Comparison of ENCODE assay signal across 12 cellular contexts in genomic region chr3:77825045-77825827, GRCh38.
DNase-seq lines count a peak whose midpoint lies in the region; FAIRE-seq and TF ChIP-seq lines count a peak whose summit lies in the region.
"Had no signal": no experiment of that assay in that cellular context is flagged by ENCODE, and none has a peak within 500 bp of the region (broad histone marks: within the 10 kb centered on the region; RNA-seq: fewer than 3 reads in every experiment).

No MANE protein-coding gene starts in this region.

- H3K4me3 ChIP-seq in dorsolateral prefrontal cortex: no peak overlapping the region
- H3K4me3 ChIP-seq: cardiac muscle cell had no signal

- DNase-seq in SHP77 (lab: John Stamatoyannopoulos, UW) (peak; percentile 15 to 47), SHP77 treated with DMSO at 0.1 percent for 48 hours (lab: John Stamatoyannopoulos, UW) (no peak), astrocyte of the hippocampus (ENCODE audit: low read depth, low spot score) (peak; percentile 96), islet precursor cell (peak; percentile 99), urothelium cell line (ENCODE audit: low spot score) (peak; percentile 85), dorsolateral prefrontal cortex (no peak), GDM1 (lab: John Stamatoyannopoulos, UW) (no peak)
- no peak for DNase-seq in activated naive CD8-positive, alpha-beta T cell treated with anti-CD3 and anti-CD28 coated beads for 36 hours
- DNase-seq: activated CD4-positive, alpha-beta T cell treated with anti-CD3 and anti-CD28 coated beads for 4 hours; stimulated activated CD4-positive, alpha-beta T cell treated with anti-CD3 and anti-CD28 coated beads, Interleukin-12 subunit alpha, Interleukin-12 subunit beta, amount 100 ng/mL, for 4 hours had no signal

- no peaks in the 10 kb centered on the region for H3K27me3 ChIP-seq in dorsolateral prefrontal cortex
- H3K27me3 ChIP-seq: cardiac muscle cell had no signal

- H3K27ac Mint-ChIP-seq in activated naive CD8-positive, alpha-beta T cell treated with anti-CD3 and anti-CD28 coated beads for 36 hours: no peak overlapping the region
- H3K27ac Mint-ChIP-seq: IgD-negative memory B cell had no signal

- no peak overlapping the region for H3K4me3 Mint-ChIP-seq in activated naive CD8-positive, alpha-beta T cell treated with anti-CD3 and anti-CD28 coated beads for 36 hours
- H3K4me3 Mint-ChIP-seq: IgD-negative memory B cell had no signal

- H3K4me1 Mint-ChIP-seq in activated naive CD8-positive, alpha-beta T cell treated with anti-CD3 and anti-CD28 coated beads for 36 hours: no peaks in the 10 kb centered on the region
- H3K4me1 Mint-ChIP-seq: IgD-negative memory B cell had no signal

- H3K9me3 Mint-ChIP-seq in activated naive CD8-positive, alpha-beta T cell treated with anti-CD3 and anti-CD28 coated beads for 36 hours: peaks cover 16% of the 10 kb centered on the region

- no peak overlapping the region for H3K27ac ChIP-seq in dorsolateral prefrontal cortex
- H3K27ac ChIP-seq: cardiac muscle cell had no signal

- H3K27me3 Mint-ChIP-seq in activated naive CD8-positive, alpha-beta T cell treated with anti-CD3 and anti-CD28 coated beads for 36 hours: no peaks in the 10 kb centered on the region
- H3K27me3 Mint-ChIP-seq: IgD-negative memory B cell had no signal

- peak; percentile 70 for FAIRE-seq in urothelium cell line (lab: Jason Lieb, UNC)

- H3K36me3 Mint-ChIP-seq in activated naive CD8-positive, alpha-beta T cell treated with anti-CD3 and anti-CD28 coated beads for 36 hours: no peaks in the 10 kb centered on the region
- H3K36me3 Mint-ChIP-seq: IgD-negative memory B cell had no signal

- intact Hi-C loops in dorsolateral prefrontal cortex (cut with DNase I): no loop called here

- TF ChIP-seq CTCF in dorsolateral prefrontal cortex (IDR thresholded peaks at IDR 0.05 in 54 of 56, conservative IDR thresholded peaks at IDR 0.05 in 2 of 56; ENCODE audit: low read depth in 1 of 56, partially characterized antibody in 56 of 56): no peak

Comparison
In these comparisons a context has a peak if more than half of its experiments do, and no peak if none do; other contexts are left out.
1. DNase-seq: peak in SHP77 (2 of 2), astrocyte of the hippocampus (single experiment), islet precursor cell (single experiment) and urothelium cell line (single experiment); none in SHP77 treated with DMSO at 0.1 percent for 48 hours (single experiment), dorsolateral prefrontal cortex (0 of 10), GDM1 (single experiment) and activated naive CD8-positive, alpha-beta T cell treated with anti-CD3 and anti-CD28 coated beads for 36 hours (single experiment).